ENCODE assay signal across 26 cellular contexts in the genomic region with DNA sequence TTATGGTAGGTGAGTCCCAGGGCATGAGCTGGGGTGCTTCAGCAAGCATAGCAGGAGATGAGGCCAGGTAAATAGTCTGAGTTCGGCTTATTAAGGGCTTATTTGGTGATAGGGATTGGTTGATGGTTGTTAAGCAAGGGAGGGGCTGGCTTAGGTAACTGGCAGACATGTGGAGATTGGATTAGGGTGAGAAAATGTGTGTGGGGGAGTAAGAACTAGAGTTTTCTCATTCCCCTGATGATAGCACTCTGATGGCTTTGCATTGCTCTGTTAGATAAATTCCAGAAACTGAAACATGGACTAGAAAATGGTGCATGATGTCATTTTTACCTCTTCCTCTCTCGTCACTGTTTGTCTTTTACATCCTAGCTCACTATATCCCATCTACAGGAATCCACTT.
"Had no signal": no experiment of that assay in that cellular context is flagged by ENCODE, and none has a peak within 500 bp of the region (broad histone marks: within the 10 kb centered on the region; RNA-seq: fewer than 3 reads in every experiment).

No MANE protein-coding gene starts in this region.

- H2AFZ ChIP-seq: hepatocyte had no signal

- H3K36me3 ChIP-seq: ascending aorta, brain microvascular endothelial cell, gastrocnemius medialis, tibial nerve had no signal

- H3K4me2 ChIP-seq: hepatocyte had no signal

- H3K79me2 ChIP-seq: hepatocyte had no signal

- H3K27ac ChIP-seq: ascending aorta, brain microvascular endothelial cell, coronary artery, dorsolateral prefrontal cortex, gastrocnemius medialis, hepatocyte, spleen, tibial nerve, VCaP had no signal

- H3K4me3 ChIP-seq: ascending aorta, coronary artery, dorsolateral prefrontal cortex, gastrocnemius medialis, hepatocyte, mucosa of descending colon, spleen, tibial nerve had no signal

- H3K27me3 Mint-ChIP-seq: activated naive CD8-positive, alpha-beta T cell; natural killer cell treated with Interleukin-12 subunit alpha and Interleukin-12 subunit beta and Interleukin-15 and Interleukin-18, amount 100 ng/mL, for 72 hours had no signal

- H3K4me1 ChIP-seq: ascending aorta had no signal

- H3K4me3 Mint-ChIP-seq: activated naive CD8-positive, alpha-beta T cell; natural killer cell treated with Interleukin-12 subunit alpha and Interleukin-12 subunit beta and Interleukin-15 and Interleukin-18, amount 100 ng/mL, for 72 hours had no signal

- H3K9me3 ChIP-seq: ascending aorta, gastrocnemius medialis, mucosa of descending colon, spleen, tibial nerve had no signal

- H3K27me3 ChIP-seq: ascending aorta, brain microvascular endothelial cell, dorsolateral prefrontal cortex, gastrocnemius medialis, hepatocyte, spleen, tibial nerve had no signal

- FAIRE-seq: kidney, TTC549 had no signal

- H3K9me3 Mint-ChIP-seq: natural killer cell treated with Interleukin-12 subunit alpha and Interleukin-12 subunit beta and Interleukin-15 and Interleukin-18, amount 100 ng/mL, for 72 hours had no signal

- ATAC-seq: activated CD4-positive, CD25-positive, alpha-beta regulatory T cell treated with anti-CD3 and anti-CD28 coated beads, Interleukin-2, amount 50 U/mL, for 24 hours; gastrocnemius medialis; mucosa of descending colon; natural killer cell treated with Interleukin-12 subunit alpha and Interleukin-12 subunit beta and Interleukin-15 and Interleukin-18, amount 100 ng/mL, for 72 hours; right cardiac atrium had no signal

- H3K27ac Mint-ChIP-seq: activated naive CD8-positive, alpha-beta T cell; natural killer cell treated with Interleukin-12 subunit alpha and Interleukin-12 subunit beta and Interleukin-15 and Interleukin-18, amount 100 ng/mL, for 72 hours had no signal

- DNase-seq: activated CD4-positive, alpha-beta T cell treated with anti-CD3 and anti-CD28 coated beads for 48 hours; activated CD4-positive, alpha-beta T cell treated with anti-CD3 and anti-CD28 coated beads, Interleukin-2, amount 50 U/mL, for 48 hours; activated CD8-positive, alpha-beta memory T cell treated with anti-CD3 and anti-CD28 coated beads for 24 hours; activated effector memory CD4-positive, alpha-beta T cell treated with Interleukin-2 at 50 U/mL for 16 hours; activated naive CD4-positive, alpha-beta T cell treated with Interleukin-2 at 50 U/mL for 16 hours; brain microvascular endothelial cell; dorsolateral prefrontal cortex; effector memory CD4-positive, alpha-beta T cell; gastrocnemius medialis; glutamatergic neuron; kidney; mucosa of descending colon; posterior cingulate gyrus; right cardiac atrium; spleen; stimulated activated naive CD4-positive, alpha-beta T cell; T-helper 9 cell had no signal
